In the genomic region with DNA sequence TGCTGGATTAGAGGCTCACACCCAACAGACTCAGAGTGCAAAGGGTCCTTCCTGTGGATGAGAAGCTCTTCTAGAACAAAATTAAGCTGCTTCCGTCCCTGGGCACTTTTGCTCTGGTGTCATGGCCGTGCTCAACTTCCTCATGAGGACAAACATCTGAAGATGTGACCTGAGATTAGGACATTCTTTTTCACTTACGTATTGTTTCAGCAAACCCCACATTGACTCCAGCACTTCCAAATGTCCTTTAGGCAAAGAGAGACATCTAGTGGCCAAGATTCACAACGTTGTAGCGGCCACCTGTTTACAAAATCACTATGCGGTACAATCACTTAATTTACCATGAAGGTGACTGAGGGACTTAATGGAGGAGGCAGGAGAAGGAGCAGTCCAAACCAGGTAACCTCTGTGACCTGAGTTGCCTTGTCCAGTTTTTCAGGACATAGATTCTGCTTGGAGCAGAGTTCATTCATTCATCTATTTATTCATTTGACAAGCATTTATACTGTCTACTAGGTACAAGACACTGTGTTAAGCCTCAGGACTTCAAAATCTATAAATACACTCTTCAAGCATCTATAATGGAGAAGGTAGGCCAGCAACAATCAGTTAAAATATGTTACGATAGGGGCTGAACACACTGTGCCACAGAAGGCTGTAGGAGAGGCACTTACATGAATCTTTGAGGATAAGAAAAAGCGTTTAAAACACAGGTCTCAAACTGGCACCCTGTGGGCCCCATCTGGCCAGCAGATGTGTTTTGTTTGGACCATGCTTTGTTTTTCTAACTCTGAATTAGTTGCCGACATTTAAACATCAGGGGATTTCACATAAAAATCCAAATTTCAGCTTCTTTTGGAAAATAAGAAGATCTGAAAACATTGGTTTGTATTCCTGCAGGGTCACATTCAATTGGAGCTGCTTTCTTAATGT, we compare ENCODE assay signal across 2 cellular contexts.
A peak's percentile ranks its signal among the peaks of the same experiment; 100 is the strongest.
TF ChIP-seq lines count a peak whose summit lies in the region.

No MANE protein-coding gene starts in this region.

TF ChIP-seq in Ishikawa, 13 proteins besides CTCF, POLR2A, EP300 and RAD21 (continued from another document):
- TF ChIP-seq, protein P1, sequence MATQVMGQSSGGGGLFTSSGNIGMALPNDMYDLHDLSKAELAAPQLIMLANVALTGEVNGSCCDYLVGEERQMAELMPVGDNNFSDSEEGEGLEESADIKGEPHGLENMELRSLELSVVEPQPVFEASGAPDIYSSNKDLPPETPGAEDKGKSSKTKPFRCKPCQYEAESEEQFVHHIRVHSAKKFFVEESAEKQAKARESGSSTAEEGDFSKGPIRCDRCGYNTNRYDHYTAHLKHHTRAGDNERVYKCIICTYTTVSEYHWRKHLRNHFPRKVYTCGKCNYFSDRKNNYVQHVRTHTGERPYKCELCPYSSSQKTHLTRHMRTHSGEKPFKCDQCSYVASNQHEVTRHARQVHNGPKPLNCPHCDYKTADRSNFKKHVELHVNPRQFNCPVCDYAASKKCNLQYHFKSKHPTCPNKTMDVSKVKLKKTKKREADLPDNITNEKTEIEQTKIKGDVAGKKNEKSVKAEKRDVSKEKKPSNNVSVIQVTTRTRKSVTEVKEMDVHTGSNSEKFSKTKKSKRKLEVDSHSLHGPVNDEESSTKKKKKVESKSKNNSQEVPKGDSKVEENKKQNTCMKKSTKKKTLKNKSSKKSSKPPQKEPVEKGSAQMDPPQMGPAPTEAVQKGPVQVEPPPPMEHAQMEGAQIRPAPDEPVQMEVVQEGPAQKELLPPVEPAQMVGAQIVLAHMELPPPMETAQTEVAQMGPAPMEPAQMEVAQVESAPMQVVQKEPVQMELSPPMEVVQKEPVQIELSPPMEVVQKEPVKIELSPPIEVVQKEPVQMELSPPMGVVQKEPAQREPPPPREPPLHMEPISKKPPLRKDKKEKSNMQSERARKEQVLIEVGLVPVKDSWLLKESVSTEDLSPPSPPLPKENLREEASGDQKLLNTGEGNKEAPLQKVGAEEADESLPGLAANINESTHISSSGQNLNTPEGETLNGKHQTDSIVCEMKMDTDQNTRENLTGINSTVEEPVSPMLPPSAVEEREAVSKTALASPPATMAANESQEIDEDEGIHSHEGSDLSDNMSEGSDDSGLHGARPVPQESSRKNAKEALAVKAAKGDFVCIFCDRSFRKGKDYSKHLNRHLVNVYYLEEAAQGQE (IDR thresholded peaks at IDR 0.05; ENCODE audit: low read depth): no peak
- TF ChIP-seq TCF12 (IDR thresholded peaks at IDR 0.05; ENCODE audit: low read depth) (no peak), EGR1 (IDR thresholded peaks at IDR 0.05) (no peak), ZBTB7A (IDR thresholded peaks at IDR 0.05; ENCODE audit: low read depth) (no peak), CREB1 (IDR thresholded peaks at IDR 0.05; ENCODE audit: low read depth) (no peak)
- TF ChIP-seq, protein P2, sequence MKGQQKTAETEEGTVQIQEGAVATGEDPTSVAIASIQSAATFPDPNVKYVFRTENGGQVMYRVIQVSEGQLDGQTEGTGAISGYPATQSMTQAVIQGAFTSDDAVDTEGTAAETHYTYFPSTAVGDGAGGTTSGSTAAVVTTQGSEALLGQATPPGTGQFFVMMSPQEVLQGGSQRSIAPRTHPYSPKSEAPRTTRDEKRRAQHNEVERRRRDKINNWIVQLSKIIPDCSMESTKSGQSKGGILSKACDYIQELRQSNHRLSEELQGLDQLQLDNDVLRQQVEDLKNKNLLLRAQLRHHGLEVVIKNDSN (IDR thresholded peaks at IDR 0.05): no peak
- TF ChIP-seq, protein P3, sequence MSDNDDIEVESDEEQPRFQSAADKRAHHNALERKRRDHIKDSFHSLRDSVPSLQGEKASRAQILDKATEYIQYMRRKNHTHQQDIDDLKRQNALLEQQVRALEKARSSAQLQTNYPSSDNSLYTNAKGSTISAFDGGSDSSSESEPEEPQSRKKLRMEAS (IDR thresholded peaks at IDR 0.05): peak; percentile 44; the same call in 1 of the 2 replicates
TF ChIP-seq in Ishikawa: peak in this region for 3.

TF ChIP-seq in K562, 482 proteins besides CTCF, POLR2A, EP300 and RAD21 (continued from another document and continues in another):
- TF ChIP-seq NR2C1 (IDR thresholded peaks at IDR 0.05) (peak; percentile 37; the same call in 1 of the 2 replicates), NR2C1 (tag; IDR thresholded peaks at IDR 0.05) (peak; percentile 53), RCOR1 (IDR thresholded peaks at IDR 0.05; ENCODE audit: borderline replicate concordance in 1 of 2, low read depth in 2 of 2, low read length in 2 of 2) (0 out of 4 replicates have a peak, but pooled peaks of 1 of the 2 experiments have one; percentile 9), HSF4 (CRISPR knock-in tag; IDR thresholded peaks at IDR 0.05; ENCODE audit: borderline replicate concordance) (no peak), YY1 (IDR thresholded peaks at IDR 0.05; ENCODE audit: borderline replicate concordance in 1 of 3, control insufficient read depth in 1 of 3, extremely low read depth in 1 of 3, insufficient read depth in 3 of 3, insufficient read length in 1 of 3, insufficient replicate concordance in 2 of 3, low read depth in 1 of 3, low read length in 2 of 3) (peak in 1 of 3 experiments; percentile 44), TBL1XR1 (IDR thresholded peaks at IDR 0.05; ENCODE audit: low read length in 2 of 2) (0 out of 4 replicates have a peak, but pooled peaks of 1 of the 2 experiments have one; percentile 31), ZNF445 (CRISPR knock-in tag; IDR thresholded peaks at IDR 0.05; ENCODE audit: low read depth) (no peak), ZBTB8A (IDR thresholded peaks at IDR 0.05; ENCODE audit: partially characterized antibody) (no peak), L3MBTL2 (IDR thresholded peaks at IDR 0.05) (0 out of 2 replicates have a peak, but pooled peaks have one; percentile 12), FOXM1 (IDR thresholded peaks at IDR 0.05; ENCODE audit: low read depth) (no peak), FOXM1 (CRISPR knock-in tag; IDR thresholded peaks at IDR 0.05; ENCODE audit: low read depth) (no peak), ZNF75A (CRISPR knock-in tag; IDR thresholded peaks at IDR 0.05) (no peak), NR2C2 (CRISPR knock-in tag; IDR thresholded peaks at IDR 0.05) (no peak), NR2C2 (tag; IDR thresholded peaks at IDR 0.05) (peak; percentile 72), TAF7 (tag; IDR thresholded peaks at IDR 0.05) (no peak), RFX1 (IDR thresholded peaks at IDR 0.05) (0 out of 2 replicates have a peak, but pooled peaks have one; percentile 6), JUND (IDR thresholded peaks at IDR 0.05; ENCODE audit: borderline replicate concordance, low read depth, low read length) (peak; percentile 96), JUND (tag; IDR thresholded peaks at IDR 0.05; ENCODE audit: borderline replicate concordance, low read depth, low read length) (peak; percentile 98; the same call in 2 of the 3 replicates), SMARCE1 (IDR thresholded peaks at IDR 0.05) (peak; percentile 34; the same call in 1 of the 2 replicates), ZEB2 (IDR thresholded peaks at IDR 0.05) (peak; percentile 50; the same call in 1 of the 2 replicates), CREM (IDR thresholded peaks at IDR 0.05; ENCODE audit: low read depth) (peak; percentile 63), TEAD2 (tag; IDR thresholded peaks at IDR 0.05) (peak; percentile 92)
- TF ChIP-seq, protein P4, sequence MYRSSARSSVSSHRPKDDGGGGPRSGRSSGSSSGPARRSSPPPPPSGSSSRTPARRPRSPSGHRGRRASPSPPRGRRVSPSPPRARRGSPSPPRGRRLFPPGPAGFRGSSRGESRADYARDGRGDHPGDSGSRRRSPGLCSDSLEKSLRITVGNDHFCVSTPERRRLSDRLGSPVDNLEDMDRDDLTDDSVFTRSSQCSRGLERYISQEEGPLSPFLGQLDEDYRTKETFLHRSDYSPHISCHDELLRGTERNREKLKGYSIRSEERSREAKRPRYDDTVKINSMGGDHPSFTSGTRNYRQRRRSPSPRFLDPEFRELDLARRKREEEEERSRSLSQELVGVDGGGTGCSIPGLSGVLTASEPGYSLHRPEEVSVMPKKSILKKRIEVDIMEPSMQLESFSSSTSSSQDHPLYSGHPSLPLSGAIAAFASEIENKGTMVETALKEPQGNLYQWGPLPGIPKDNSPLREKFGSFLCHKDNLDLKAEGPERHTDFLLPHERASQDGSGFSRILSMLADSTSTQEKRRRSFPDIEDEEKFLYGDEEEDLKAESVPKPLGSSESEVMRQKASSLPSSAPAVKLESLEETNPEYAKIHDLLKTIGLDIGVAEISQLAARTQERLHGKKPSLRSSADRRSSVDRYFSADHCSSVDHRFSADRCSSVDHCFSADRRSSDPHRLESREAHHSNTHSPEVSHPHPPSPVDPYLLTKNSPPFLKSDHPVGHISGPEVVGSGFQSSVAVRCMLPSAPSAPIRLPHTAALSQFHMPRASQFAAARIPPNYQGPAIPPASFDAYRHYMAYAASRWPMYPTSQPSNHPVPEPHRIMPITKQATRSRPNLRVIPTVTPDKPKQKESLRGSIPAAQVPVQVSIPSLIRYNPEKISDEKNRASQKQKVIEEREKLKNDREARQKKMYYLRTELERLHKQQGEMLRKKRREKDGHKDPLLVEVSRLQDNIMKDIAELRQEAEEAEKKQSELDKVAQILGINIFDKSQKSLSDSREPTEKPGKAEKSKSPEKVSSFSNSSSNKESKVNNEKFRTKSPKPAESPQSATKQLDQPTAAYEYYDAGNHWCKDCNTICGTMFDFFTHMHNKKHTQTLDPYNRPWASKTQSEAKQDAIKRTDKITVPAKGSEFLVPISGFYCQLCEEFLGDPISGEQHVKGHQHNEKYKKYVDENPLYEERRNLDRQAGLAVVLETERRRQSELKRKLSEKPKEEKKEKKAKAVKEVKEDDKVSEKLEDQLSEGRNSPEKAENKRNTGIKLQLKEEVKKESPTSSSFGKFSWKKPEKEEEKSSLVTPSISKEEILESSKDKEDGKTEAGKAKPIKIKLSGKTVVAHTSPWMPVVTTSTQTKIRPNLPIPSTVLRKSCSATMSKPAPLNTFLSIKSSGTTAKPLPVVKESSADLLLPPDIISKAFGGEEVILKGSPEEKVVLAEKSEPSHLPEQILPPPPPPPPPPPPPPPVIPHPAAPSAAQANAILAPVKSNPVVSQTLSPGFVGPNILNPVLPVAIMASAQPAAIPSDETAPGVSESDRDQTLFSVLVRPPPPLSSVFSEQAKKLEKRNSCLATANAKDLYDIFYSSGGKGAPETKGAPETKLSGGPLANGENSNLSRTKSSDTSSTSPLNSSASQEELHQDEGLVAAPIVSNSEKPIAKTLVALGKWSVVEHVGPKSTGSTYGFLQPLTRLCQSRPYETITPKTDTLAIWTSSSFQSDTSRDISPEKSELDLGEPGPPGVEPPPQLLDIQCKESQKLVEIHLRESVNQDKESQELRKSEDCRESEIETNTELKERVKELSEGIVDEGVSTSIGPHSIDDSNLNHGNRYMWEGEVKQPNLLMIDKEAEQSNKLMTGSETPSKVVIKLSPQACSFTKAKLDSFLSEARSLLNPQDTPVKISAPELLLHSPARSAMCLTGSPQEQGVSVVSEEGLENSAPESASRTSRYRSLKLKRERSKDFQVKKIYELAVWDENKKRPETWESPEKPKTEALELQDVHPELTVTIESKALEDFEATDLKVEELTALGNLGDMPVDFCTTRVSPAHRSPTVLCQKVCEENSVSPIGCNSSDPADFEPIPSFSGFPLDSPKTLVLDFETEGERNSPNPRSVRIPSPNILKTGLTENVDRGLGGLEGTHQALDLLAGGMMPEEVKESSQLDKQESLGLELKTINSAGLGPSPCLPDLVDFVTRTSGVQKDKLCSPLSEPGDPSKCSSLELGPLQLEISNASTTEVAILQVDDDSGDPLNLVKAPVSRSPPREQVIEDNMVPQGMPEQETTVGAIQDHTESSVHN (IDR thresholded peaks at IDR 0.05; ENCODE audit: borderline replicate concordance in 1 of 2, low read depth in 1 of 2): peak in 1 of 2 experiments; percentile 50; a peak in 1 of 4 replicates
- TF ChIP-seq, protein P5, sequence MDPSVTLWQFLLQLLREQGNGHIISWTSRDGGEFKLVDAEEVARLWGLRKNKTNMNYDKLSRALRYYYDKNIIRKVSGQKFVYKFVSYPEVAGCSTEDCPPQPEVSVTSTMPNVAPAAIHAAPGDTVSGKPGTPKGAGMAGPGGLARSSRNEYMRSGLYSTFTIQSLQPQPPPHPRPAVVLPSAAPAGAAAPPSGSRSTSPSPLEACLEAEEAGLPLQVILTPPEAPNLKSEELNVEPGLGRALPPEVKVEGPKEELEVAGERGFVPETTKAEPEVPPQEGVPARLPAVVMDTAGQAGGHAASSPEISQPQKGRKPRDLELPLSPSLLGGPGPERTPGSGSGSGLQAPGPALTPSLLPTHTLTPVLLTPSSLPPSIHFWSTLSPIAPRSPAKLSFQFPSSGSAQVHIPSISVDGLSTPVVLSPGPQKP (CRISPR knock-in tag; IDR thresholded peaks at IDR 0.05): no peak
- TF ChIP-seq, protein P6, sequence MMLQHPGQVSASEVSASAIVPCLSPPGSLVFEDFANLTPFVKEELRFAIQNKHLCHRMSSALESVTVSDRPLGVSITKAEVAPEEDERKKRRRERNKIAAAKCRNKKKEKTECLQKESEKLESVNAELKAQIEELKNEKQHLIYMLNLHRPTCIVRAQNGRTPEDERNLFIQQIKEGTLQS (IDR thresholded peaks at IDR 0.05): peak; percentile 30; the same call in 1 of the 2 replicates
- TF ChIP-seq, protein P6 (CRISPR knock-in tag; conservative IDR thresholded peaks at IDR 0.05): no peak
- TF ChIP-seq, protein P7, sequence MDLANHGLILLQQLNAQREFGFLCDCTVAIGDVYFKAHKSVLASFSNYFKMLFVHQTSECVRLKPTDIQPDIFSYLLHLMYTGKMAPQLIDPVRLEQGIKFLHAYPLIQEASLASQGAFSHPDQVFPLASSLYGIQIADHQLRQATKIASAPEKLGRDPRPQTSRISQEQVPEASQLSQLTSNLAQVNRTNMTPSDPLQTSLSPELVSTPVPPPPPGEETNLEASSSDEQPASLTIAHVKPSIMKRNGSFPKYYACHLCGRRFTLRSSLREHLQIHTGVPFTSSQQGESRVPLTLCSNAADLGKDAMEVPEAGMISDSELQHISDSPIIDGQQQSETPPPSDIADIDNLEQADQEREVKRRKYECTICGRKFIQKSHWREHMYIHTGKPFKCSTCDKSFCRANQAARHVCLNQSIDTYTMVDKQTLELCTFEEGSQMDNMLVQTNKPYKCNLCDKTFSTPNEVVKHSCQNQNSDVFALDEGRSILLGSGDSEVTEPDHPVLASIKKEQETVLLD (IDR thresholded peaks at IDR 0.05): no peak
- TF ChIP-seq, protein P8, sequence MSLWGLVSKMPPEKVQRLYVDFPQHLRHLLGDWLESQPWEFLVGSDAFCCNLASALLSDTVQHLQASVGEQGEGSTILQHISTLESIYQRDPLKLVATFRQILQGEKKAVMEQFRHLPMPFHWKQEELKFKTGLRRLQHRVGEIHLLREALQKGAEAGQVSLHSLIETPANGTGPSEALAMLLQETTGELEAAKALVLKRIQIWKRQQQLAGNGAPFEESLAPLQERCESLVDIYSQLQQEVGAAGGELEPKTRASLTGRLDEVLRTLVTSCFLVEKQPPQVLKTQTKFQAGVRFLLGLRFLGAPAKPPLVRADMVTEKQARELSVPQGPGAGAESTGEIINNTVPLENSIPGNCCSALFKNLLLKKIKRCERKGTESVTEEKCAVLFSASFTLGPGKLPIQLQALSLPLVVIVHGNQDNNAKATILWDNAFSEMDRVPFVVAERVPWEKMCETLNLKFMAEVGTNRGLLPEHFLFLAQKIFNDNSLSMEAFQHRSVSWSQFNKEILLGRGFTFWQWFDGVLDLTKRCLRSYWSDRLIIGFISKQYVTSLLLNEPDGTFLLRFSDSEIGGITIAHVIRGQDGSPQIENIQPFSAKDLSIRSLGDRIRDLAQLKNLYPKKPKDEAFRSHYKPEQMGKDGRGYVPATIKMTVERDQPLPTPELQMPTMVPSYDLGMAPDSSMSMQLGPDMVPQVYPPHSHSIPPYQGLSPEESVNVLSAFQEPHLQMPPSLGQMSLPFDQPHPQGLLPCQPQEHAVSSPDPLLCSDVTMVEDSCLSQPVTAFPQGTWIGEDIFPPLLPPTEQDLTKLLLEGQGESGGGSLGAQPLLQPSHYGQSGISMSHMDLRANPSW (CRISPR knock-in tag; IDR thresholded peaks at IDR 0.05): no peak
